10 cellular contexts compared by ENCODE assay signal in genomic region chr1:153032677-153033308, GRCh38. TPM values are rescaled to one million over a fixed set of nuclear protein-coding genes. Genes with fewer than 3 reads are reported as not detected.
A peak's percentile ranks its signal among the peaks of the same experiment; 100 is the strongest.
DNase-seq lines count a peak whose midpoint lies in the region; ATAC-seq, FAIRE-seq and TF ChIP-seq lines count a peak whose summit lies in the region.
"Had no signal": no experiment of that assay in that cellular context is flagged by ENCODE, and none has a peak within 500 bp of the region (broad histone marks: within the 10 kb centered on the region; RNA-seq: fewer than 3 reads in every experiment).

No MANE protein-coding gene starts in this region.

- no peak overlapping the region for H3K27ac Mint-ChIP-seq in CD8-positive, alpha-beta memory T cell

- TF ChIP-seq POLR2A in upper lobe of left lung (IDR thresholded peaks at IDR 0.05) (no peak), GM12891 (IDR thresholded peaks at IDR 0.05; ENCODE audit: low read depth, low read length) (no peak)

- H3K36me3 ChIP-seq in upper lobe of left lung, result no peaks in the 10 kb centered on the region
- no peaks in the 10 kb centered on the region for H3K36me3 ChIP-seq in CD8-positive, alpha-beta memory T cell (ENCODE audit: insufficient read depth, low read length)

- H3K27me3 Mint-ChIP-seq in activated T-cell treated with anti-CD3 and anti-CD28 coated beads, Interleukin-2, amount 50 U/mL, for 4 hours (ENCODE audit: low read depth), result peaks cover 10% of the 10 kb centered on the region
- peaks cover 15% of the 10 kb centered on the region in 2 donors for H3K27me3 Mint-ChIP-seq in CD8-positive, alpha-beta memory T cell

- WGBS in upper lobe of left lung, 2 donors, result 54 to 61% methylated on average over 3 of the region's 3 CpGs

- CTCF ChIA-PET in CD8-positive, alpha-beta memory T cell (lab: Charles Lee), result no interaction called here

- POLR2A ChIA-PET in CD8-positive, alpha-beta memory T cell (lab: Charles Lee), result no interaction called here

- TF ChIP-seq EP300 in upper lobe of left lung (IDR thresholded peaks at IDR 0.05), result no peak

- no peaks in the 10 kb centered on the region for H3K4me1 Mint-ChIP-seq in activated T-cell treated with anti-CD3 and anti-CD28 coated beads, Interleukin-2, amount 50 U/mL, for 4 hours (ENCODE audit: low read depth)
- no peaks in the 10 kb centered on the region for H3K4me1 Mint-ChIP-seq in CD8-positive, alpha-beta memory T cell

- H3K4me1 ChIP-seq in foreskin keratinocyte (peaks cover 44% of the 10 kb centered on the region), upper lobe of left lung (no peaks in the 10 kb centered on the region)
- H3K4me1 ChIP-seq in CD8-positive, alpha-beta memory T cell (ENCODE audit: insufficient read depth, low read length), result no peaks in the 10 kb centered on the region
- H3K4me1 ChIP-seq: parathyroid adenoma had no signal

- H3K27me3 ChIP-seq in foreskin keratinocyte, result no peaks in the 10 kb centered on the region
- no peaks in the 10 kb centered on the region for H3K27me3 ChIP-seq in upper lobe of left lung
- no peaks in the 10 kb centered on the region for H3K27me3 ChIP-seq in CD8-positive, alpha-beta memory T cell (ENCODE audit: insufficient read depth, low read length, poor library complexity, severe bottlenecking)

- no peaks in the 10 kb centered on the region for H3K9me3 Mint-ChIP-seq in activated T-cell treated with anti-CD3 and anti-CD28 coated beads, Interleukin-2, amount 50 U/mL, for 4 hours
- peaks cover 0 to 2% (median 0%) of the 10 kb centered on the region in 5 donors for H3K9me3 Mint-ChIP-seq in CD8-positive, alpha-beta memory T cell

- H3K4me3 Mint-ChIP-seq in activated T-cell treated with anti-CD3 and anti-CD28 coated beads, Interleukin-2, amount 50 U/mL, for 4 hours, result no peak overlapping the region
- no peak overlapping the region for H3K4me3 Mint-ChIP-seq in CD8-positive, alpha-beta memory T cell

- H3K27ac ChIP-seq in foreskin keratinocyte, result peak overlapping the region; percentile 93
- no peak overlapping the region for H3K27ac ChIP-seq in upper lobe of left lung
- no peak overlapping the region for H3K27ac ChIP-seq in CD8-positive, alpha-beta memory T cell (ENCODE audit: low read depth, low read length)
- H3K27ac ChIP-seq: parathyroid adenoma had no signal

- peak; percentile 27 to 50 for ATAC-seq in activated T-cell treated with anti-CD3 and anti-CD28 coated beads, Interleukin-2, amount 50 U/mL, for 4 hours
- ATAC-seq in foreskin keratinocyte (peak; percentile 92), upper lobe of left lung (ENCODE audit: low FRiP score in 2 of 2) (peak; percentile 43 to 62)

- DNase-seq in activated T-cell treated with anti-CD3 and anti-CD28 coated beads, Interleukin-2, amount 50 U/mL, for 4 hours, result no peak
- DNase-seq in activated T-cell treated with anti-CD3 and anti-CD28 coated beads, Interleukin-2, amount 50 U/mL, for 1 hour, result no peak
- DNase-seq in RCC 7860 (ENCODE audit: low spot score), result peak; percentile 35
- peak; percentile 95 to 98 for DNase-seq in foreskin keratinocyte
- DNase-seq in upper lobe of left lung, result peak in 1 of 2 donors; percentile 51
- no peak for DNase-seq in T-helper 2 cell
- no peak for DNase-seq in GM12891 (ENCODE audit: insufficient read length, low spot score)
- DNase-seq in CD8-positive, alpha-beta memory T cell, result no peak
- DNase-seq: aorta had no signal

- H3K4me3 ChIP-seq in upper lobe of left lung, result no peak overlapping the region
- no peak overlapping the region for H3K4me3 ChIP-seq in CD8-positive, alpha-beta memory T cell (ENCODE audit: low read length)

- no peaks in the 10 kb centered on the region for H3K9me3 ChIP-seq in upper lobe of left lung
- no peaks in the 10 kb centered on the region for H3K9me3 ChIP-seq in CD8-positive, alpha-beta memory T cell (ENCODE audit: low read length)

- no peaks in the 10 kb centered on the region for H3K36me3 Mint-ChIP-seq in activated T-cell treated with anti-CD3 and anti-CD28 coated beads, Interleukin-2, amount 50 U/mL, for 4 hours (ENCODE audit: insufficient read depth)
- H3K36me3 Mint-ChIP-seq in CD8-positive, alpha-beta memory T cell, result no peaks in the 10 kb centered on the region

- TF ChIP-seq CTCF in foreskin keratinocyte (conservative IDR thresholded peaks at IDR 0.05), result peak; percentile 98
- no peak for TF ChIP-seq CTCF in upper lobe of left lung (IDR thresholded peaks at IDR 0.05)

- peak; percentile 20 for FAIRE-seq in RCC 7860 (lab: Jason Lieb, UNC)
- FAIRE-seq in GM12891 (lab: Jason Lieb, UNC), result no peak

TF ChIP-seq in GM12891, 5 proteins besides CTCF, POLR2A, EP300 and RAD21:
- no peak for TF ChIP-seq TAF1 (IDR thresholded peaks at IDR 0.05; ENCODE audit: low read depth, low read length)
- no peak for TF ChIP-seq PAX5 (IDR thresholded peaks at IDR 0.05; ENCODE audit: insufficient read depth, low read length, severe bottlenecking)
- no peak for TF ChIP-seq SPI1 (IDR thresholded peaks at IDR 0.05; ENCODE audit: low read depth, low read length)
- TF ChIP-seq POLR2AphosphoS5 (IDR thresholded peaks at IDR 0.05; ENCODE audit: low read depth, low read length), result no peak
- TF ChIP-seq POU2F2 (IDR thresholded peaks at IDR 0.05; ENCODE audit: low read depth, low read length), result no peak

RNA-seq across cellular contexts. Expression of gene SPRR1B, which starts 1.8 kb away (rescaled TPM):
- total RNA-seq in activated T-cell treated with anti-CD3 and anti-CD28 coated beads, Interleukin-2, amount 50 U/mL, for 4 hours, result not detected
- 36.3 and 89.7 TPM in 2 replicates for total RNA-seq in foreskin keratinocyte
- polyA plus RNA-seq in foreskin keratinocyte, result 78.3 and 224 TPM in 2 replicates
- not detected for total RNA-seq in upper lobe of left lung
- polyA plus RNA-seq in GM12891 (2012; ENCODE audit: low read depth, missing spikeins), result not detected
- not detected for total RNA-seq in CD8-positive, alpha-beta memory T cell
- polyA plus RNA-seq in CD8-positive, alpha-beta memory T cell, result not detected
- total RNA-seq: aorta had no signal

RNA-seq across cellular contexts. Expression of gene SPRR2D, which starts 8.1 kb away (rescaled TPM):
- not detected for total RNA-seq in activated T-cell treated with anti-CD3 and anti-CD28 coated beads, Interleukin-2, amount 50 U/mL, for 4 hours
- total RNA-seq in foreskin keratinocyte, result 8.7 and 18.4 TPM in 2 replicates
- 12.2 and 29.7 TPM in 2 replicates for polyA plus RNA-seq in foreskin keratinocyte
- total RNA-seq in upper lobe of left lung, result under 1 TPM in 1 of 6 donors, not detected in 5; 0.40 TPM
- polyA plus RNA-seq in GM12891 (2012; ENCODE audit: low read depth, missing spikeins), result not detected
- total RNA-seq in CD8-positive, alpha-beta memory T cell, result not detected
- polyA plus RNA-seq in CD8-positive, alpha-beta memory T cell, result not detected
- total RNA-seq: aorta had no signal

RNA-seq across cellular contexts. Expression of gene SPRR2A, which starts 24.5 kb away (rescaled TPM):
- total RNA-seq in activated T-cell treated with anti-CD3 and anti-CD28 coated beads, Interleukin-2, amount 50 U/mL, for 4 hours, result not detected
- total RNA-seq in foreskin keratinocyte, result 3.5 and 8.1 TPM in 2 replicates
- 4.0 and 11.4 TPM in 2 replicates for polyA plus RNA-seq in foreskin keratinocyte
- total RNA-seq in upper lobe of left lung, result not detected
- polyA plus RNA-seq in GM12891 (2012; ENCODE audit: low read depth, missing spikeins), result not detected
- not detected for total RNA-seq in CD8-positive, alpha-beta memory T cell
- not detected for polyA plus RNA-seq in CD8-positive, alpha-beta memory T cell
- total RNA-seq: aorta had no signal

RNA-seq across cellular contexts. Expression of gene SPRR3, which starts 31.2 kb away (rescaled TPM):
- total RNA-seq in activated T-cell treated with anti-CD3 and anti-CD28 coated beads, Interleukin-2, amount 50 U/mL, for 4 hours, result not detected
- 0.25 and 0.44 TPM in 2 replicates for total RNA-seq in foreskin keratinocyte
- polyA plus RNA-seq in foreskin keratinocyte, result 0.22 and 0.35 TPM in 2 replicates
- not detected for total RNA-seq in upper lobe of left lung
- not detected for polyA plus RNA-seq in GM12891 (2012; ENCODE audit: low read depth, missing spikeins)
- not detected for total RNA-seq in CD8-positive, alpha-beta memory T cell
- not detected for polyA plus RNA-seq in CD8-positive, alpha-beta memory T cell

RNA-seq across cellular contexts. Expression of gene SPRR2B, which starts 38.6 kb away (rescaled TPM):
- total RNA-seq in activated T-cell treated with anti-CD3 and anti-CD28 coated beads, Interleukin-2, amount 50 U/mL, for 4 hours, result not detected
- total RNA-seq in foreskin keratinocyte, result 0.18 TPM in 1 of 2 replicates, not detected in the other
- polyA plus RNA-seq in foreskin keratinocyte, result 0.21 TPM in 1 of 2 replicates, not detected in the other
- not detected for total RNA-seq in upper lobe of left lung
- polyA plus RNA-seq in GM12891 (2012; ENCODE audit: low read depth, missing spikeins), result not detected
- not detected for total RNA-seq in CD8-positive, alpha-beta memory T cell
- not detected for polyA plus RNA-seq in CD8-positive, alpha-beta memory T cell
- total RNA-seq: aorta had no signal
- polyA plus RNA-seq: aorta had no signal

Comparison
In these comparisons a context has a peak if more than half of its experiments do, and no peak if none do; other contexts are left out.
1. ATAC-seq: peak in every context shown above with its lines; median percentile 92 in foreskin keratinocyte; 52 in upper lobe of left lung; 38 in activated T-cell treated with anti-CD3 and anti-CD28 coated beads, Interleukin-2, amount 50 U/mL, for 4 hours.
2. DNase-seq: peak in RCC 7860 (single experiment) and foreskin keratinocyte (2 of 2); none in activated T-cell treated with anti-CD3 and anti-CD28 coated beads, Interleukin-2, amount 50 U/mL, for 4 hours (single experiment), activated T-cell treated with anti-CD3 and anti-CD28 coated beads, Interleukin-2, amount 50 U/mL, for 1 hour (single experiment), T-helper 2 cell (0 of 5), GM12891 (single experiment) and CD8-positive, alpha-beta memory T cell (0 of 5).
3. RNA of gene SPRR1B, which starts 1.8 kb away (total RNA-seq): 36.3 to 89.7 TPM in foreskin keratinocyte; not detected in activated T-cell treated with anti-CD3 and anti-CD28 coated beads, Interleukin-2, amount 50 U/mL, for 4 hours, not detected in upper lobe of left lung and not detected in CD8-positive, alpha-beta memory T cell; every median in the first group is over 10 times any median in the second.